Comparison of ENCODE assay signal across 27 cellular contexts in genomic region chr3:114694251-114694650, GRCh38.
"Had no signal": no experiment of that assay in that cellular context is flagged by ENCODE, and none has a peak within 500 bp of the region (broad histone marks: within the 10 kb centered on the region; RNA-seq: fewer than 3 reads in every experiment).

No MANE protein-coding gene starts in this region.

- H3K4me1 ChIP-seq: thyroid gland, vagina had no signal

- H3K36me3 Mint-ChIP-seq: natural killer cell; stimulated activated effector memory CD8-positive, alpha-beta T cell treated with anti-CD3 and anti-CD28 coated beads, Interleukin-12 subunit alpha, Interleukin-12 subunit beta, amount 100 ng/mL, for 72 hours had no signal

- H3K27me3 Mint-ChIP-seq: progenitor cell of endocrine pancreas; stimulated activated naive B cell treated with anti-CD40 and anti-IgM and Interleukin-4, amounts not matched to agents 10 μg/mL and 1 μg/mL and 100 μg/mL, for 72 hours; stimulated activated naive CD8-positive, alpha-beta T cell treated with anti-CD3 and anti-CD28 coated beads, Interleukin-15, Interleukin-2, amounts not matched to agents 100 ng/mL and 50 ng/mL, for 24 hours had no signal

- H2AFZ ChIP-seq: neural progenitor cell, parathyroid adenoma had no signal

- ATAC-seq: natural killer cell; psoas muscle; right cardiac atrium; right lobe of liver; stimulated activated effector memory CD8-positive, alpha-beta T cell treated with anti-CD3 and anti-CD28 coated beads, Interleukin-12 subunit alpha, Interleukin-12 subunit beta, amount 100 ng/mL, for 72 hours; stimulated activated naive B cell treated with anti-CD40 and anti-IgM and Interleukin-4, amounts not matched to agents 10 μg/mL and 1 μg/mL and 100 μg/mL, for 72 hours had no signal

- H3K79me2 ChIP-seq: parathyroid adenoma had no signal

- H3K27ac Mint-ChIP-seq: natural killer cell; nephron; neural progenitor cell; progenitor cell of endocrine pancreas; stimulated activated effector memory CD8-positive, alpha-beta T cell treated with anti-CD3 and anti-CD28 coated beads, Interleukin-12 subunit alpha, Interleukin-12 subunit beta, amount 100 ng/mL, for 72 hours; stimulated activated naive B cell treated with anti-CD40 and anti-IgM and Interleukin-4, amounts not matched to agents 10 μg/mL and 1 μg/mL and 100 μg/mL, for 72 hours; stimulated activated naive CD8-positive, alpha-beta T cell treated with anti-CD3 and anti-CD28 coated beads, Interleukin-15, Interleukin-2, amounts not matched to agents 100 ng/mL and 50 ng/mL, for 24 hours had no signal

- DNase-seq: natural killer cell; occipital lobe; ovary; posterior cingulate gyrus; psoas muscle; right cardiac atrium; right lobe of liver; sigmoid colon; small intestine; stimulated activated CD4-positive, alpha-beta T cell treated with anti-CD3 and anti-CD28 coated beads, Interleukin-15, amount 100 ng/mL, for 24 hours; stimulated activated CD4-positive, alpha-beta T cell treated with anti-CD3 and anti-CD28 coated beads, Interleukin-2, amount 100 ng/mL, for 24 hours; stimulated activated CD4-positive, alpha-beta T cell treated with anti-CD3 and anti-CD28 coated beads, Interleukin-2, amount 100 ng/mL, for 48 hours; stimulated activated CD4-positive, alpha-beta T cell treated with anti-CD3 and anti-CD28 coated beads, Interleukin-4, amount 100 ng/mL, for 24 hours; stimulated activated naive B cell treated with anti-CD40 and anti-IgM and Interleukin-4, amounts not matched to agents 10 μg/mL and 1 μg/mL and 100 μg/mL, for 72 hours; stimulated activated naive CD4-positive, alpha-beta T cell treated with Interleukin-2 at 50 U/mL for 16 hours; stomach; thyroid gland; upper lobe of left lung had no signal

- H3K4me3 ChIP-seq: neural progenitor cell, ovary, psoas muscle, right lobe of liver, sigmoid colon, stomach, thoracic aorta, thyroid gland, tibial nerve, upper lobe of left lung, vagina had no signal

- H3K36me3 ChIP-seq: neural progenitor cell, ovary, right lobe of liver, sigmoid colon, thoracic aorta, thyroid gland, upper lobe of left lung, vagina had no signal

- H3K9me3 Mint-ChIP-seq: natural killer cell; nephron; neural progenitor cell; stimulated activated effector memory CD8-positive, alpha-beta T cell treated with anti-CD3 and anti-CD28 coated beads, Interleukin-12 subunit alpha, Interleukin-12 subunit beta, amount 100 ng/mL, for 72 hours; stimulated activated naive B cell treated with anti-CD40 and anti-IgM and Interleukin-4, amounts not matched to agents 10 μg/mL and 1 μg/mL and 100 μg/mL, for 72 hours; stimulated activated naive CD8-positive, alpha-beta T cell treated with anti-CD3 and anti-CD28 coated beads, Interleukin-15, Interleukin-2, amounts not matched to agents 100 ng/mL and 50 ng/mL, for 24 hours had no signal

- H3K9ac ChIP-seq: neural progenitor cell, parathyroid adenoma had no signal

- H3K4me3 Mint-ChIP-seq: natural killer cell; nephron; neural progenitor cell; stimulated activated effector memory CD8-positive, alpha-beta T cell treated with anti-CD3 and anti-CD28 coated beads, Interleukin-12 subunit alpha, Interleukin-12 subunit beta, amount 100 ng/mL, for 72 hours; stimulated activated naive B cell treated with anti-CD40 and anti-IgM and Interleukin-4, amounts not matched to agents 10 μg/mL and 1 μg/mL and 100 μg/mL, for 72 hours; stimulated activated naive CD8-positive, alpha-beta T cell treated with anti-CD3 and anti-CD28 coated beads, Interleukin-15, Interleukin-2, amounts not matched to agents 100 ng/mL and 50 ng/mL, for 24 hours had no signal

- H3K4me2 ChIP-seq: neural progenitor cell had no signal

- H3K9me3 ChIP-seq: ovary, psoas muscle, right lobe of liver, sigmoid colon, stomach, thoracic aorta, thyroid gland, tibial nerve, upper lobe of left lung, vagina had no signal

- H3K27me3 ChIP-seq: neural progenitor cell, ovary, right lobe of liver, sigmoid colon, stomach, thyroid gland, tibial nerve, upper lobe of left lung, vagina had no signal

- H3K27ac ChIP-seq: neural progenitor cell, ovary, parathyroid adenoma, psoas muscle, right lobe of liver, sigmoid colon, stomach, thoracic aorta, thyroid gland, tibial nerve, upper lobe of left lung, vagina had no signal
